Comparison of ENCODE assay signal across 8 cellular contexts in the genomic region with DNA sequence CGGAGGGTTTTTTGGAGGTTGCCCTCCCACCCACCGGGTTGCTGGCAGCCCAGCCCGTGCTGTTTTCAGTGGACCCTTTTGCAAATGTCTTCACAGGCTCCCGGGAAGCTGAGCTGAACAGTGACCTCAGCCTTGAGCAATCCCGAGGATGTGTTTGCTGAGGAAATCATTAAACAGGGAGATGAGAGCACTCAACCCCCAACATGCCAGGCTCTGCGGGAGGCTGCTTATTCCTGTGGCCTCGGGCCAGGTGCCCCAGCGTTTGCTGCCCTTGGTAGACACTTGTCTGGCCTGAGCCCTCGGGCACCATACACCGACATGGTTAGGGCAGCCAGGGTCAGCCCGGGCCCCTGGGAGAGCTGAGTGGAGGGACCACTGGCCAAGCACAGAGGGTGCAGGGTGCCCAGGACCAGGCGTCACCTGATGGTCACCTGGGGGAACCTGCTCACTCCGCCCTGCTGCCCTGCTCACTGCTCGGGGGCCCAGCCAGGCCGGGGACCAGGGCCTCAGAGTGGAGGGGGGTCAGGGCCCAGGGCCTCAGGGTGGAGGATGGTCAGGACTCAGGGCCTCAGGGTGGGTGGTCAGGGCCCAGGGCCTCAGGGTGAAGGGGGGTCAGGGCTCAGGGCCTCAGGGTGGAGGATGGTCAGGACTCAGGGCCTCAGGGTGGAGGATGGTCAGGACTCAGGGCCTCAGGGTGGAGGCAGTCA. TPM values are rescaled to one million over a fixed set of nuclear protein-coding genes. Genes with fewer than 3 reads are reported as not detected.
A peak's percentile ranks its signal among the peaks of the same experiment; 100 is the strongest.
DNase-seq lines count a peak whose midpoint lies in the region; ATAC-seq and TF ChIP-seq lines count a peak whose summit lies in the region.

No MANE protein-coding gene starts in this region.

- DNase-seq in DMS79 treated with DMSO at 0.1 percent for 48 hours (lab: John Stamatoyannopoulos, UW), result peak; percentile 71
- DNase-seq in NCI-H226, result peak; percentile 96
- DNase-seq in fibroblast of lung (ENCODE audit: low read depth in 2 of 2), result peak; percentile 85 to 87
- no peak for DNase-seq in omental fat pad (ENCODE audit: low spot score)
- no peak for DNase-seq in stomach
- DNase-seq in NCI-H82 (lab: John Stamatoyannopoulos, UW), result no peak
- DNase-seq in prostate gland (ENCODE audit: low spot score), result no peak
- DNase-seq in NCI-H1105 treated with DMSO at 0.1 percent for 48 hours (lab: John Stamatoyannopoulos, UW), result no peak

- no peaks in the 10 kb centered on the region for H3K79me2 ChIP-seq in fibroblast of lung (ENCODE audit: control insufficient read depth, insufficient read depth, low read length)

- H4K20me1 ChIP-seq in fibroblast of lung (ENCODE audit: control insufficient read depth, extremely low read depth, insufficient read depth, low read length), result no peaks in the 10 kb centered on the region

- H3K36me3 ChIP-seq in fibroblast of lung (ENCODE audit: control insufficient read depth, insufficient read depth, low read length) (no peaks in the 10 kb centered on the region), stomach (no peaks in the 10 kb centered on the region), prostate gland (no peaks in the 10 kb centered on the region)

- peak overlapping the region; percentile 32 for H3K9ac ChIP-seq in fibroblast of lung (ENCODE audit: insufficient read depth, low read length)

- TF ChIP-seq EP300 in stomach (IDR thresholded peaks at IDR 0.05), result no peak

- H3K9me3 ChIP-seq in fibroblast of lung (ENCODE audit: control insufficient read depth, insufficient read depth, low read depth, low read length) (no peaks in the 10 kb centered on the region), stomach (no peaks in the 10 kb centered on the region), prostate gland (no peaks in the 10 kb centered on the region)

- H2AFZ ChIP-seq in fibroblast of lung (ENCODE audit: low read length), result no peak overlapping the region

- no peaks in the 10 kb centered on the region for H3K27me3 ChIP-seq in fibroblast of lung (ENCODE audit: control insufficient read depth, insufficient read depth, low read length)
- H3K27me3 ChIP-seq in stomach, result peaks cover 0 to 39% (median 0%) of the 10 kb centered on the region in 3 donors
- H3K27me3 ChIP-seq in prostate gland (replicated peaks; ENCODE audit: insufficient read depth), result no peaks in the 10 kb centered on the region

- peak overlapping the region; percentile 66 for H3K27ac ChIP-seq in fibroblast of lung (ENCODE audit: insufficient read depth, low read length)
- H3K27ac ChIP-seq in stomach, result peak overlapping the region in 2 of 5 donors; percentile 44 to 64
- H3K27ac ChIP-seq in prostate gland, result no peak overlapping the region

- peak overlapping the region; percentile 63 for H3K4me2 ChIP-seq in fibroblast of lung (ENCODE audit: extremely low read depth, insufficient read depth, low read length)

- no peak for TF ChIP-seq CTCF in fibroblast of lung (conservative IDR thresholded peaks at IDR 0.05 in 1 of 2, IDR thresholded peaks at IDR 0.05 in 1 of 2; ENCODE audit: low read depth in 1 of 2, low read length in 2 of 2)
- no peak for TF ChIP-seq CTCF in omental fat pad (IDR thresholded peaks at IDR 0.05)
- TF ChIP-seq CTCF in stomach (IDR thresholded peaks at IDR 0.05), result no peak
- TF ChIP-seq CTCF in prostate gland (IDR thresholded peaks at IDR 0.05), result no peak

- intact Hi-C loops in stomach (cut with DNase I; ENCODE audit: low total_unique reads) (no loop called here), prostate gland (cut with DNase I) (no loop called here)

- peaks cover 12% of the 10 kb centered on the region for H3K4me1 ChIP-seq in fibroblast of lung (ENCODE audit: control insufficient read depth, extremely low read depth, insufficient read depth, low read length)
- peaks cover 0 to 17% (median 9%) of the 10 kb centered on the region in 4 donors for H3K4me1 ChIP-seq in stomach
- no peaks in the 10 kb centered on the region for H3K4me1 ChIP-seq in prostate gland (replicated peaks)

- WGBS in stomach, 5 donors, result 17 to 42% (median 33%) methylated on average over 8 to 15 of the region's 15 CpGs
- WGBS in prostate gland, result 33% methylated on average over 13 of the region's 15 CpGs

- TF ChIP-seq POLR2A in stomach (IDR thresholded peaks at IDR 0.05) (no peak), prostate gland (IDR thresholded peaks at IDR 0.05) (no peak)

- ATAC-seq in omental fat pad (ENCODE audit: low FRiP score), result peak; percentile 62

- no peak overlapping the region for H3K4me3 ChIP-seq in fibroblast of lung (replicated peaks in 1 of 4; ENCODE audit: control extremely low read depth in 1 of 4, insufficient read depth in 1 of 4, low read depth in 3 of 4, low read length in 4 of 4)
- no peak overlapping the region for H3K4me3 ChIP-seq in stomach
- H3K4me3 ChIP-seq in prostate gland, result no peak overlapping the region

RNA-seq across cellular contexts. Expression of a gene that starts 42.5 kb away (rescaled TPM):
- total RNA-seq in fibroblast of lung (34.2 and 56.0 TPM in 2 replicates), omental fat pad (10 to 100 TPM; 17.5 to 48.9 (median 19.8) TPM), stomach (10 to 100 TPM; 19.2 to 34.2 (median 29.3) TPM), prostate gland (10 to 100 TPM; 20.2 to 52.4 TPM)
- polyA plus RNA-seq in fibroblast of lung (39.3 and 60.3 TPM in 2 replicates), stomach (10 to 100 TPM in 1 of 3 donors, 1 to 10 TPM in 2; 7.4 to 15.9 (median 9.5) TPM)
- polyA plus RNA-seq in fibroblast of lung (2012), result 44.4 and 66.5 TPM in 2 replicates
- 24.8 and 27.4 TPM in 2 replicates for polyA minus RNA-seq in fibroblast of lung (ENCODE audit: low replicate concordance)

Comparison
In these comparisons a context has a peak if more than half of its experiments do, and no peak if none do; other contexts are left out.
1. DNase-seq: peak in DMS79 treated with DMSO at 0.1 percent for 48 hours (single experiment), NCI-H226 (single experiment) and fibroblast of lung (2 of 2); none in omental fat pad (single experiment), stomach (single experiment), NCI-H82 (single experiment), prostate gland (single experiment) and NCI-H1105 treated with DMSO at 0.1 percent for 48 hours (single experiment).